In the genomic region with DNA sequence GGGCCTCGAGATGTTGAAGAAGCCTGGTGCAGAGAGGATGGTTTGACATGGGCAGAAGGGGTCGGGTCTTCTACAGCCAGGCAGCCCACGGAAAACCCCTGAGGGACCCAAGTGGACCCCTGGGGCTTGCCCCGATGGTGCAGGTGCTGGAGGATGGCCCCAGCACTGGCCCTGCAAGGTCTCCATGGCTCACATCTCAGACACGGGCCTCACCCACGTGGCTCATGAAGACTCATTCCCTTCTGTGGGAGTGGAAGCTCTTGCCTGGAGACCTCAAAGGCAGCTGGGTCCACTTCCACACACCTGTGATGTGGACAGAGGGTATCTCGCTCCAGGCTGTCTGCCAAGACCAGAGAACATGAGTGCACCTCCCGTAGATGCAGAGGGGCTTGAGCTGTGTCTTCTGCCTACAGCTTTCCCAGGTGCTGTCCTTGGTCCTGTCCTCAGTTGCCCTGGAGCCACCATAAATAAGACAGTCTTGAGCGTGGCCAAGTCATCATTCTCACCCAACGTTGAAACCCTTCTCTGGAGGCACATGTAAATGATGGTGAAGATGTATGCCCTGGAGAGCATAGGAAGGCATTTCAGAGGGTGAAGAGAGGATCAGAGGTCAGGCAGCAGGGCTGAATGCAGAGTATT, we compare ENCODE assay signal across 2 cellular contexts.
TF ChIP-seq lines count a peak whose summit lies in the region.

No MANE protein-coding gene starts in this region.

TF ChIP-seq in GM23338, 12 proteins besides CTCF, POLR2A, EP300 and RAD21:
- TF ChIP-seq, protein P1, sequence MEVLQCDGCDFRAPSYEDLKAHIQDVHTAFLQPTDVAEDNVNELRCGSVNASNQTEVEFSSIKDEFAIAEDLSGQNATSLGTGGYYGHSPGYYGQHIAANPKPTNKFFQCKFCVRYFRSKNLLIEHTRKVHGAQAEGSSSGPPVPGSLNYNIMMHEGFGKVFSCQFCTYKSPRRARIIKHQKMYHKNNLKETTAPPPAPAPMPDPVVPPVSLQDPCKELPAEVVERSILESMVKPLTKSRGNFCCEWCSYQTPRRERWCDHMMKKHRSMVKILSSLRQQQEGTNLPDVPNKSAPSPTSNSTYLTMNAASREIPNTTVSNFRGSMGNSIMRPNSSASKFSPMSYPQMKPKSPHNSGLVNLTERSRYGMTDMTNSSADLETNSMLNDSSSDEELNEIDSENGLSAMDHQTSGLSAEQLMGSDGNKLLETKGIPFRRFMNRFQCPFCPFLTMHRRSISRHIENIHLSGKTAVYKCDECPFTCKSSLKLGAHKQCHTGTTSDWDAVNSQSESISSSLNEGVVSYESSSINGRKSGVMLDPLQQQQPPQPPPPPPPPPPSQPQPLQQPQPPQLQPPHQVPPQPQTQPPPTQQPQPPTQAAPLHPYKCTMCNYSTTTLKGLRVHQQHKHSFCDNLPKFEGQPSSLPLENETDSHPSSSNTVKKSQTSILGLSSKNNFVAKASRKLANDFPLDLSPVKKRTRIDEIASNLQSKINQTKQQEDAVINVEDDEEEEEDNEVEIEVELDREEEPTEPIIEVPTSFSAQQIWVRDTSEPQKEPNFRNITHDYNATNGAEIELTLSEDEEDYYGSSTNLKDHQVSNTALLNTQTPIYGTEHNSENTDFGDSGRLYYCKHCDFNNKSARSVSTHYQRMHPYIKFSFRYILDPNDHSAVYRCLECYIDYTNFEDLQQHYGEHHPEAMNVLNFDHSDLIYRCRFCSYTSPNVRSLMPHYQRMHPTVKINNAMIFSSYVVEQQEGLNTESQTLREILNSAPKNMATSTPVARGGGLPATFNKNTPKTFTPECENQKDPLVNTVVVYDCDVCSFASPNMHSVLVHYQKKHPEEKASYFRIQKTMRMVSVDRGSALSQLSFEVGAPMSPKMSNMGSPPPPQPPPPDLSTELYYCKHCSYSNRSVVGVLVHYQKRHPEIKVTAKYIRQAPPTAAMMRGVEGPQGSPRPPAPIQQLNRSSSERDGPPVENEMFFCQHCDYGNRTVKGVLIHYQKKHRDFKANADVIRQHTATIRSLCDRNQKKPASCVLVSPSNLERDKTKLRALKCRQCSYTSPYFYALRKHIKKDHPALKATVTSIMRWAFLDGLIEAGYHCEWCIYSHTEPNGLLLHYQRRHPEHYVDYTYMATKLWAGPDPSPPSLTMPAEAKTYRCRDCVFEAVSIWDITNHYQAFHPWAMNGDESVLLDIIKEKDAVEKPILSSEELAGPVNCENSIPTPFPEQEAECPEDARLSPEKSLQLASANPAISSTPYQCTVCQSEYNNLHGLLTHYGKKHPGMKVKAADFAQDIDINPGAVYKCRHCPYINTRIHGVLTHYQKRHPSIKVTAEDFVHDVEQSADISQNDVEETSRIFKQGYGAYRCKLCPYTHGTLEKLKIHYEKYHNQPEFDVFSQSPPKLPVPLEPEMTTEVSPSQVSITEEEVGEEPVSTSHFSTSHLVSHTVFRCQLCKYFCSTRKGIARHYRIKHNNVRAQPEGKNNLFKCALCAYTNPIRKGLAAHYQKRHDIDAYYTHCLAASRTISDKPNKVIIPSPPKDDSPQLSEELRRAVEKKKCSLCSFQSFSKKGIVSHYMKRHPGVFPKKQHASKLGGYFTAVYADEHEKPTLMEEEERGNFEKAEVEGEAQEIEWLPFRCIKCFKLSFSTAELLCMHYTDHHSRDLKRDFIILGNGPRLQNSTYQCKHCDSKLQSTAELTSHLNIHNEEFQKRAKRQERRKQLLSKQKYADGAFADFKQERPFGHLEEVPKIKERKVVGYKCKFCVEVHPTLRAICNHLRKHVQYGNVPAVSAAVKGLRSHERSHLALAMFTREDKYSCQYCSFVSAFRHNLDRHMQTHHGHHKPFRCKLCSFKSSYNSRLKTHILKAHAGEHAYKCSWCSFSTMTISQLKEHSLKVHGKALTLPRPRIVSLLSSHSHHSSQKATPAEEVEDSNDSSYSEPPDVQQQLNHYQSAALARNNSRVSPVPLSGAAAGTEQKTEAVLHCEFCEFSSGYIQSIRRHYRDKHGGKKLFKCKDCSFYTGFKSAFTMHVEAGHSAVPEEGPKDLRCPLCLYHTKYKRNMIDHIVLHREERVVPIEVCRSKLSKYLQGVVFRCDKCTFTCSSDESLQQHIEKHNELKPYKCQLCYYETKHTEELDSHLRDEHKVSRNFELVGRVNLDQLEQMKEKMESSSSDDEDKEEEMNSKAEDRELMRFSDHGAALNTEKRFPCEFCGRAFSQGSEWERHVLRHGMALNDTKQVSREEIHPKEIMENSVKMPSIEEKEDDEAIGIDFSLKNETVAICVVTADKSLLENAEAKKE (CRISPR knock-in tag; IDR thresholded peaks at IDR 0.05): no peak
- TF ChIP-seq REST (IDR thresholded peaks at IDR 0.05; ENCODE audit: unreplicated experiment): peak; percentile 69
TF ChIP-seq in GM23338: peak in this region for 1.

TF ChIP-seq in GM12878, 131 proteins besides CTCF, POLR2A, EP300 and RAD21:
- TF ChIP-seq REST (IDR thresholded peaks at IDR 0.05; ENCODE audit: low read depth, low read length): peak; percentile 79
- TF ChIP-seq LARP7 (IDR thresholded peaks at IDR 0.05): no peak
